In genomic region chr14:71692496-71692895, GRCh38 we compare ENCODE assay signal across 11 cellular contexts.
DNase-seq lines count a peak whose midpoint lies in the region; ATAC-seq and TF ChIP-seq lines count a peak whose summit lies in the region.
"Had no signal": no experiment of that assay in that cellular context is flagged by ENCODE, and none has a peak within 500 bp of the region (broad histone marks: within the 10 kb centered on the region; RNA-seq: fewer than 3 reads in every experiment).

No MANE protein-coding gene starts in this region.

- H3K27me3 ChIP-seq in layer of hippocampus (ENCODE audit: control insufficient read depth, insufficient read depth, low read length) (no peaks in the 10 kb centered on the region), brain microvascular endothelial cell (replicated peaks) (no peaks in the 10 kb centered on the region)
- no peaks in the 10 kb centered on the region for H3K27me3 ChIP-seq in CD8-positive, alpha-beta T cell (ENCODE audit: insufficient read depth, low read length)
- H3K27me3 ChIP-seq: Peyer's patch had no signal

- peak overlapping the region; percentile 35 for H3K27ac ChIP-seq in layer of hippocampus (ENCODE audit: low read depth, low read length)
- no peak overlapping the region for H3K27ac ChIP-seq in CD8-positive, alpha-beta T cell (ENCODE audit: low read depth, low read length)
- no peak overlapping the region for H3K27ac ChIP-seq in brain microvascular endothelial cell
- H3K27ac ChIP-seq: Peyer's patch, VCaP had no signal

- peak; percentile 16 for DNase-seq in NCI-H748 (lab: John Stamatoyannopoulos, UW; ENCODE audit: unreplicated experiment)
- DNase-seq in NCI-H748 treated with DMSO at 0.1 percent for 48 hours (lab: John Stamatoyannopoulos, UW) = no peak
- peak; percentile 86 for DNase-seq in astrocyte of the hippocampus (ENCODE audit: low read depth, low spot score)
- DNase-seq in CD8-positive, alpha-beta T cell = no peak
- no peak for DNase-seq in activated CD4-positive, alpha-beta T cell treated with anti-CD3 and anti-CD28 coated beads for 4 hours
- DNase-seq in brain microvascular endothelial cell = no peak
- DNase-seq in glomerular visceral epithelial cell (ENCODE audit: extremely low spot score) = no peak
- DNase-seq: Peyer's patch had no signal

- H3K9me3 Mint-ChIP-seq in CD8-positive, alpha-beta T cell = no peaks in the 10 kb centered on the region

- no peaks in the 10 kb centered on the region for H3K36me3 ChIP-seq in CD8-positive, alpha-beta T cell (ENCODE audit: insufficient read depth, low read length)
- H3K36me3 ChIP-seq in brain microvascular endothelial cell (replicated peaks) = peaks cover 8% of the 10 kb centered on the region
- H3K36me3 ChIP-seq: Peyer's patch, thoracic aorta had no signal

- H3K4me3 Mint-ChIP-seq in CD8-positive, alpha-beta T cell = no peak overlapping the region

- peaks cover 7% of the 10 kb centered on the region for H3K4me1 ChIP-seq in CD8-positive, alpha-beta T cell (ENCODE audit: insufficient read depth, low read length)
- H3K4me1 ChIP-seq: Peyer's patch had no signal

- intact Hi-C loops in CD8-positive, alpha-beta T cell (cut with DNase I, micrococcal nuclease) = no loop called here

- no peak overlapping the region for H3K27ac Mint-ChIP-seq in CD8-positive, alpha-beta T cell

- no peaks in the 10 kb centered on the region for H3K9me3 ChIP-seq in CD8-positive, alpha-beta T cell (ENCODE audit: low read length)
- H3K9me3 ChIP-seq: Peyer's patch, thoracic aorta had no signal

- H3K36me3 Mint-ChIP-seq in CD8-positive, alpha-beta T cell = peaks cover 45% of the 10 kb centered on the region

- TF ChIP-seq CTCF in CD8-positive, alpha-beta T cell (IDR thresholded peaks at IDR 0.05) = no peak
- TF ChIP-seq CTCF in brain microvascular endothelial cell (IDR thresholded peaks at IDR 0.05; ENCODE audit: low read depth, low read length, missing control alignments) = no peak

- CTCF ChIA-PET in CD8-positive, alpha-beta T cell (lab: Charles Lee) = no interaction called here

- H3K4me1 Mint-ChIP-seq in CD8-positive, alpha-beta T cell (ENCODE audit: low read depth) = peaks cover 13% of the 10 kb centered on the region

- in situ Hi-C loops in brain microvascular endothelial cell (cut with HindIII; ENCODE audit: low pct_ligation_motif_present, low sequenced_read_pairs) = no loop called here

- POLR2A ChIA-PET in CD8-positive, alpha-beta T cell (lab: Charles Lee) = no interaction called here

- H3K27me3 Mint-ChIP-seq in CD8-positive, alpha-beta T cell (ENCODE audit: low read depth) = no peaks in the 10 kb centered on the region

- no peak overlapping the region for H3K4me3 ChIP-seq in CD8-positive, alpha-beta T cell (ENCODE audit: low read depth, low read length)
- H3K4me3 ChIP-seq in brain microvascular endothelial cell (ENCODE audit: low read depth, low read length) = no peak overlapping the region
- H3K4me3 ChIP-seq: Peyer's patch, thoracic aorta had no signal

- ATAC-seq in CD8-positive, alpha-beta T cell = no peak

Comparison
In these comparisons a context has a peak if more than half of its experiments do, and no peak if none do; other contexts are left out.
1. DNase-seq: peak in NCI-H748 (single experiment) and astrocyte of the hippocampus (single experiment); none in NCI-H748 treated with DMSO at 0.1 percent for 48 hours (single experiment), CD8-positive, alpha-beta T cell (0 of 7), activated CD4-positive, alpha-beta T cell treated with anti-CD3 and anti-CD28 coated beads for 4 hours (0 of 2), brain microvascular endothelial cell (single experiment) and glomerular visceral epithelial cell (single experiment).